Comparison of ENCODE assay signal across 10 cellular contexts in genomic region chr16:73082608-73083007, GRCh38. TPM values are rescaled to one million over a fixed set of nuclear protein-coding genes. Genes with fewer than 3 reads are reported as not detected.
A peak's percentile ranks its signal among the peaks of the same experiment; 100 is the strongest.
DNase-seq lines count a peak whose midpoint lies in the region; ATAC-seq and TF ChIP-seq lines count a peak whose summit lies in the region.
"Had no signal": no experiment of that assay in that cellular context is flagged by ENCODE, and none has a peak within 500 bp of the region (broad histone marks: within the 10 kb centered on the region; RNA-seq: fewer than 3 reads in every experiment).

No MANE protein-coding gene starts in this region.

- no peak overlapping the region for H3K27ac ChIP-seq in left ventricle myocardium inferior (replicated peaks)

- H3K27me3 ChIP-seq in left ventricle myocardium inferior (ENCODE audit: low read depth) (no peaks in the 10 kb centered on the region), adipocyte (replicated peaks; ENCODE audit: control insufficient read depth, insufficient read depth, low read length) (no peaks in the 10 kb centered on the region)
- H3K27me3 ChIP-seq: BE2C had no signal

- ATAC-seq in Right ventricle myocardium superior (ENCODE audit: poor library complexity) = peak; percentile 15
- no peak for ATAC-seq in GM19395 (IDR thresholded peaks at IDR 0.05; ENCODE audit: unreplicated experiment)

- DNase-seq in Right ventricle myocardium superior = no peak
- DNase-seq in left ventricle myocardium inferior = no peak
- DNase-seq in adipocyte (ENCODE audit: low read depth) = peak; percentile 90
- peak; percentile 81 for DNase-seq in islet precursor cell
- no peak for DNase-seq in OCI-M2 (lab: John Stamatoyannopoulos, UW; ENCODE audit: unreplicated experiment)
- no peak for DNase-seq in HUDEP-2 (lab: John Stamatoyannopoulos, UW; ENCODE audit: unreplicated experiment in 76 of 76)
- no peak for DNase-seq in GDM1 (lab: John Stamatoyannopoulos, UW)
- DNase-seq: BE2C, NCI-H1694 had no signal

- peak overlapping the region; percentile 49 for H3K9ac ChIP-seq in adipocyte (ENCODE audit: low read length)

- no peak for TF ChIP-seq CTCF in left ventricle myocardium inferior (IDR thresholded peaks at IDR 0.05; ENCODE audit: borderline replicate concordance)

- H3K9me3 ChIP-seq in left ventricle myocardium inferior (replicated peaks) (peaks cover 5% of the 10 kb centered on the region), adipocyte (ENCODE audit: control insufficient read depth, low read length) (no peaks in the 10 kb centered on the region)
- H3K9me3 ChIP-seq: BE2C had no signal

- no peak overlapping the region for H3K4me3 ChIP-seq in left ventricle myocardium inferior
- no peak overlapping the region for H3K4me3 ChIP-seq in adipocyte (ENCODE audit: low read length)

- intact Hi-C loops in Right ventricle myocardium superior (cut with DNase I) (no loop called here), left ventricle myocardium inferior (cut with micrococcal nuclease) (no loop called here)

- no peaks in the 10 kb centered on the region for H3K36me3 ChIP-seq in left ventricle myocardium inferior
- no peaks in the 10 kb centered on the region for H3K36me3 ChIP-seq in adipocyte (ENCODE audit: control insufficient read depth, insufficient read depth, low read length, severe bottlenecking)
- H3K36me3 ChIP-seq: BE2C had no signal

- H3K4me1 ChIP-seq in left ventricle myocardium inferior = no peaks in the 10 kb centered on the region
- peaks cover 6% of the 10 kb centered on the region for H3K4me1 ChIP-seq in adipocyte (ENCODE audit: control insufficient read depth, insufficient read depth, low read length)
- H3K4me1 ChIP-seq: BE2C had no signal

RNA-seq across cellular contexts. Expression of gene ZFHX3, which starts 34.7 kb away (rescaled TPM):
- total RNA-seq in Right ventricle myocardium superior (8.3 TPM), left ventricle myocardium inferior (9.6 TPM)

Comparison
In these comparisons a context has a peak if more than half of its experiments do, and no peak if none do; other contexts are left out.
1. DNase-seq: peak in adipocyte (single experiment) and islet precursor cell (single experiment); none in Right ventricle myocardium superior (single experiment), left ventricle myocardium inferior (single experiment), OCI-M2 (single experiment), HUDEP-2 (0 of 76) and GDM1 (single experiment).